37 cellular contexts compared by ENCODE assay signal in genomic region chr6:109326346-109326745, GRCh38.
"Had no signal": no experiment of that assay in that cellular context is flagged by ENCODE, and none has a peak within 500 bp of the region (broad histone marks: within the 10 kb centered on the region; RNA-seq: fewer than 3 reads in every experiment).

No MANE protein-coding gene starts in this region.

- H3K27ac ChIP-seq: ascending aorta, cardiac muscle cell, VCaP had no signal

- H3K9me3 Mint-ChIP-seq: activated B cell treated with CpG ODN at 0.5 μM for 24 hours; activated CD4-positive, alpha-beta memory T cell treated with anti-CD3 and anti-CD28 coated beads for 36 hours; activated CD8-positive, alpha-beta T cell treated with anti-CD3 and anti-CD28 coated beads for 36 hours; activated naive CD4-positive, alpha-beta T cell treated with anti-CD3 and anti-CD28 coated beads, Interleukin-2, amount 10 ng/mL, durations not matched to agents 7 days and 5 days; activated naive CD4-positive, alpha-beta T cell treated with anti-CD3 and anti-CD28 coated beads, Interleukin-2, amount 50 U/mL, for 24 hours; activated naive CD8-positive, alpha-beta T cell treated with anti-CD3 and anti-CD28 coated beads, Interleukin-2, amount 50 U/mL, for 24 hours; activated T-cell treated with anti-CD3 and anti-CD28 coated beads, Interleukin-2, amount 50 U/mL, for 4 hours; activated T-helper 17 cell treated with anti-CD3 and anti-CD28 coated beads, Interleukin-2, amount 50 U/mL, for 72 hours; brain; central memory CD8-positive, alpha-beta T cell; T-helper 1 cell treated with Interleukin-12 subunit alpha and Interleukin-12 subunit beta and Interleukin-4 antibody, amounts not matched to agents 30 μg/mL and 1 μg/mL, for 36 hours; T-helper 2 cell treated with Interferon-gamma antibody and Interleukin-4, amounts not matched to agents 5 μg/mL and 100 μg/mL, for 36 hours had no signal

- H3K36me3 Mint-ChIP-seq: activated CD4-positive, alpha-beta memory T cell treated with anti-CD3 and anti-CD28 coated beads for 36 hours; activated naive CD4-positive, alpha-beta T cell treated with anti-CD3 and anti-CD28 coated beads, Interleukin-2, amount 10 ng/mL, durations not matched to agents 7 days and 5 days; activated naive CD4-positive, alpha-beta T cell treated with anti-CD3 and anti-CD28 coated beads, Interleukin-2, amount 50 U/mL, for 24 hours; brain had no signal

- ATAC-seq: activated CD8-positive, alpha-beta T cell treated with anti-CD3 and anti-CD28 coated beads for 36 hours; activated naive CD8-positive, alpha-beta T cell treated with anti-CD3 and anti-CD28 coated beads, Interleukin-2, amount 50 U/mL, for 24 hours; activated T-cell treated with anti-CD3 and anti-CD28 coated beads, Interleukin-2, amount 50 U/mL, for 4 hours; activated T-cell treated with anti-CD3 and anti-CD28 coated beads, Interleukin-2, amount 50 U/mL, for 72 hours; activated T-helper 17 cell treated with anti-CD3 and anti-CD28 coated beads, Interleukin-2, amount 50 U/mL, for 72 hours had no signal

- H3K27ac Mint-ChIP-seq: activated B cell treated with CpG ODN at 0.5 μM for 24 hours; activated CD4-positive, alpha-beta memory T cell treated with anti-CD3 and anti-CD28 coated beads for 36 hours; activated CD4-positive, alpha-beta T cell treated with anti-CD3 and anti-CD28 coated beads, Interleukin-2, amount 10 ng/mL, durations not matched to agents 24 days and 14 days; activated CD8-positive, alpha-beta T cell treated with anti-CD3 and anti-CD28 coated beads for 36 hours; activated naive CD4-positive, alpha-beta T cell treated with anti-CD3 and anti-CD28 coated beads, Interleukin-2, amount 10 ng/mL, durations not matched to agents 7 days and 5 days; activated naive CD4-positive, alpha-beta T cell treated with anti-CD3 and anti-CD28 coated beads, Interleukin-2, amount 50 U/mL, for 24 hours; activated naive CD8-positive, alpha-beta T cell; activated naive CD8-positive, alpha-beta T cell treated with anti-CD3 and anti-CD28 coated beads, Interleukin-2, amount 10 ng/mL, durations not matched to agents 7 days and 5 days; activated naive CD8-positive, alpha-beta T cell treated with anti-CD3 and anti-CD28 coated beads, Interleukin-2, amount 50 U/mL, for 24 hours; activated T-cell treated with anti-CD3 and anti-CD28 coated beads, Interleukin-2, amount 50 U/mL, for 72 hours; activated T-helper 1 cell treated with anti-CD3 and anti-CD28 coated beads, Interleukin-12 subunit alpha, Interleukin-12 subunit beta, Interleukin-2, Interleukin-4 antibody, amounts not matched to agents 30 ng/mL and 10 ng/mL and 1 ng/mL, durations not matched to agents 14 hours and 24 hours and 36 hours; activated T-helper 17 cell treated with anti-CD3 and anti-CD28 coated beads, Interleukin-2, amount 50 U/mL, for 72 hours; brain; T-helper 1 cell treated with Interleukin-12 subunit alpha and Interleukin-12 subunit beta and Interleukin-4 antibody, amounts not matched to agents 30 μg/mL and 1 μg/mL, for 36 hours; T-helper 2 cell treated with Interferon-gamma antibody and Interleukin-4, amounts not matched to agents 5 μg/mL and 100 μg/mL, for 36 hours had no signal

- DNase-seq: activated B cell treated with CpG ODN at 0.5 μM for 24 hours; activated CD4-positive, alpha-beta memory T cell treated with anti-CD3 and anti-CD28 coated beads for 36 hours; activated CD4-positive, alpha-beta T cell treated with anti-CD3 and anti-CD28 coated beads for 4 hours; activated CD4-positive, alpha-beta T cell treated with anti-CD3 and anti-CD28 coated beads, Interleukin-2, amount 10 ng/mL, durations not matched to agents 24 days and 14 days; activated CD4-positive, alpha-beta T cell treated with anti-CD3 and anti-CD28 coated beads, Interleukin-2, amount 50 U/mL, for 1 hour; activated CD4-positive, alpha-beta T cell treated with anti-CD3 and anti-CD28 coated beads, Interleukin-2, amount 50 U/mL, for 4 hours; activated CD4-positive, CD25-positive, alpha-beta regulatory T cell treated with anti-CD3 and anti-CD28 coated beads, Interleukin-2, amount 50 U/mL, for 72 hours; activated CD8-positive, alpha-beta memory T cell treated with anti-CD3 and anti-CD28 coated beads, Interleukin-2, amount 50 U/mL, for 4 hours; activated CD8-positive, alpha-beta T cell treated with anti-CD3 and anti-CD28 coated beads for 36 hours; activated effector memory CD4-positive, alpha-beta T cell treated with Interleukin-2 at 50 U/mL for 16 hours; activated gamma-delta T cell; activated naive CD4-positive, alpha-beta T cell treated with anti-CD3 and anti-CD28 coated beads, Interleukin-2, amount 10 ng/mL, durations not matched to agents 7 days and 5 days; activated naive CD4-positive, alpha-beta T cell treated with Interleukin-2 at 50 U/mL for 16 hours; activated naive CD8-positive, alpha-beta T cell treated with anti-CD3 and anti-CD28 coated beads, Interleukin-2, amount 10 ng/mL, durations not matched to agents 7 days and 5 days; activated naive CD8-positive, alpha-beta T cell treated with anti-CD3 and anti-CD28 coated beads, Interleukin-2, amount 50 U/mL, for 24 hours; activated T-cell treated with anti-CD3 and anti-CD28 coated beads for 4 hours; activated T-cell treated with anti-CD3 and anti-CD28 coated beads, Interleukin-2, amount 50 U/mL, for 1 hour; activated T-cell treated with anti-CD3 and anti-CD28 coated beads, Interleukin-2, amount 50 U/mL, for 4 hours; activated T-cell treated with anti-CD3 and anti-CD28 coated beads, Interleukin-2, amount 50 U/mL, for 72 hours; amygdala; anterior cingulate cortex; caudate nucleus; SW 1271; T-helper 1 cell; T-helper 2 cell; T-helper 9 cell had no signal

- H3K4me1 Mint-ChIP-seq: activated T-helper 17 cell treated with anti-CD3 and anti-CD28 coated beads, Interleukin-2, amount 50 U/mL, for 72 hours; brain had no signal

- H3K27me3 Mint-ChIP-seq: activated B cell treated with CpG ODN at 0.5 μM for 24 hours; activated CD4-positive, alpha-beta memory T cell treated with anti-CD3 and anti-CD28 coated beads for 36 hours; activated CD4-positive, alpha-beta T cell treated with anti-CD3 and anti-CD28 coated beads, Interleukin-2, amount 10 ng/mL, durations not matched to agents 24 days and 14 days; activated CD8-positive, alpha-beta T cell treated with anti-CD3 and anti-CD28 coated beads for 36 hours; activated naive CD4-positive, alpha-beta T cell treated with anti-CD3 and anti-CD28 coated beads, Interleukin-2, amount 50 U/mL, for 24 hours; activated naive CD8-positive, alpha-beta T cell treated with anti-CD3 and anti-CD28 coated beads, Interleukin-2, amount 10 ng/mL, durations not matched to agents 7 days and 5 days; activated naive CD8-positive, alpha-beta T cell treated with anti-CD3 and anti-CD28 coated beads, Interleukin-2, amount 50 U/mL, for 24 hours; activated T-helper 17 cell treated with anti-CD3 and anti-CD28 coated beads, Interleukin-2, amount 50 U/mL, for 72 hours; brain; central memory CD8-positive, alpha-beta T cell had no signal

- H3K4me3 ChIP-seq: ascending aorta, cardiac muscle cell had no signal

- H3K27me3 ChIP-seq: ascending aorta, cardiac muscle cell had no signal

- H3K4me3 Mint-ChIP-seq: activated B cell treated with CpG ODN at 0.5 μM for 24 hours; activated CD4-positive, alpha-beta memory T cell treated with anti-CD3 and anti-CD28 coated beads for 36 hours; activated CD4-positive, alpha-beta T cell treated with anti-CD3 and anti-CD28 coated beads, Interleukin-2, amount 10 ng/mL, durations not matched to agents 24 days and 14 days; activated CD8-positive, alpha-beta T cell treated with anti-CD3 and anti-CD28 coated beads for 36 hours; activated naive CD4-positive, alpha-beta T cell treated with anti-CD3 and anti-CD28 coated beads, Interleukin-2, amount 10 ng/mL, durations not matched to agents 7 days and 5 days; activated naive CD4-positive, alpha-beta T cell treated with anti-CD3 and anti-CD28 coated beads, Interleukin-2, amount 50 U/mL, for 24 hours; activated naive CD8-positive, alpha-beta T cell; activated naive CD8-positive, alpha-beta T cell treated with anti-CD3 and anti-CD28 coated beads, Interleukin-2, amount 10 ng/mL, durations not matched to agents 7 days and 5 days; activated naive CD8-positive, alpha-beta T cell treated with anti-CD3 and anti-CD28 coated beads, Interleukin-2, amount 50 U/mL, for 24 hours; activated T-cell treated with anti-CD3 and anti-CD28 coated beads, Interleukin-2, amount 50 U/mL, for 4 hours; activated T-cell treated with anti-CD3 and anti-CD28 coated beads, Interleukin-2, amount 50 U/mL, for 72 hours; activated T-helper 1 cell treated with anti-CD3 and anti-CD28 coated beads, Interleukin-12 subunit alpha, Interleukin-12 subunit beta, Interleukin-2, Interleukin-4 antibody, amounts not matched to agents 30 ng/mL and 10 ng/mL and 1 ng/mL, durations not matched to agents 14 hours and 24 hours and 36 hours; activated T-helper 17 cell treated with anti-CD3 and anti-CD28 coated beads, Interleukin-2, amount 50 U/mL, for 72 hours; brain; central memory CD8-positive, alpha-beta T cell; T-helper 1 cell treated with Interleukin-12 subunit alpha and Interleukin-12 subunit beta and Interleukin-4 antibody, amounts not matched to agents 30 μg/mL and 1 μg/mL, for 36 hours; T-helper 2 cell treated with Interferon-gamma antibody and Interleukin-4, amounts not matched to agents 5 μg/mL and 100 μg/mL, for 36 hours had no signal
